In genomic region chr6:925656-926213, GRCh38 we compare ENCODE assay signal across 16 cellular contexts.
"Had no signal": no experiment of that assay in that cellular context is flagged by ENCODE, and none has a peak within 500 bp of the region (broad histone marks: within the 10 kb centered on the region; RNA-seq: fewer than 3 reads in every experiment).

No MANE protein-coding gene starts in this region.

- ATAC-seq: left cardiac atrium; naive thymus-derived CD4-positive, alpha-beta T cell; psoas muscle had no signal

- H3K4me1 ChIP-seq: esophagus squamous epithelium, left ventricle myocardium inferior, psoas muscle, right atrium auricular region, sigmoid colon had no signal

- H3K9me3 ChIP-seq: psoas muscle had no signal

- H3K36me3 ChIP-seq: esophagus squamous epithelium, left ventricle myocardium inferior, neutrophil, right atrium auricular region, sigmoid colon had no signal

- DNase-seq: cortex of kidney; dorsolateral prefrontal cortex; effector CD8-positive, alpha-beta T cell; esophagus squamous epithelium; foreskin fibroblast; immature natural killer cell; left cardiac atrium; left ventricle myocardium inferior; naive thymus-derived CD4-positive, alpha-beta T cell; psoas muscle; sigmoid colon; stimulated activated naive CD4-positive, alpha-beta T cell treated with Interleukin-2 at 50 U/mL for 16 hours had no signal

- H3K27ac Mint-ChIP-seq: immature natural killer cell; naive thymus-derived CD4-positive, alpha-beta T cell had no signal

- H3K36me3 Mint-ChIP-seq: immature natural killer cell had no signal

- H3K4me3 Mint-ChIP-seq: immature natural killer cell had no signal

- H3K27me3 ChIP-seq: neutrophil, right atrium auricular region, sigmoid colon had no signal

- H3K27ac ChIP-seq: dorsolateral prefrontal cortex, esophagus squamous epithelium, left ventricle myocardium inferior, neutrophil, psoas muscle, right atrium auricular region, sigmoid colon, skin epidermis had no signal

- H3K4me3 ChIP-seq: dorsolateral prefrontal cortex, esophagus squamous epithelium, left ventricle myocardium inferior, lung, psoas muscle, right atrium auricular region, sigmoid colon, skin epidermis had no signal

- H3K4me1 Mint-ChIP-seq: immature natural killer cell; naive thymus-derived CD4-positive, alpha-beta T cell had no signal
